In the genomic region with DNA sequence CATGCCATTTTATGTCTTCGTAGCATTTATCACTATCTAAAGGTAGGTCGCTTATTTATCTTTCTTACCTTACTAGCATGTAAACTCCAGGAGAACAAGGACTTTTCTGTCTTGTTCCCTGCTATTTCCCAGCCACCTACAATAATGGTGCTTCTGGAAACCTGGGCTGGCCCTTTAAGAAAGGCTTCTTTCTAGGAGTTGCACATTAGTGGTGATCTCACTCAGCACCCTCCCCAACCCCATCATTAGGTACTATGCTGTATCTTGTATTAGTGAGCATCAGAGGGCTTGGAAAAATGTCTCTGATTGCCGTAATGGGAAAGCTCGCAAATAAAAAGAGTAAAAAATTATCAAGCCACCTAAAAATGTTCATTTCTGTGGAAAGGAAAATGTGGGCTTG, we compare ENCODE assay signal across 28 cellular contexts.
"Had no signal": no experiment of that assay in that cellular context is flagged by ENCODE, and none has a peak within 500 bp of the region (broad histone marks: within the 10 kb centered on the region; RNA-seq: fewer than 3 reads in every experiment).

No MANE protein-coding gene starts in this region.

- H3K4me3 ChIP-seq: ascending aorta, breast epithelium, cardiac muscle cell, colonic mucosa, dorsolateral prefrontal cortex, esophagus muscularis mucosa, gastrocnemius medialis, heart right ventricle had no signal

- H3K9me3 ChIP-seq: ascending aorta, breast epithelium, colonic mucosa, esophagus muscularis mucosa, gastrocnemius medialis, heart right ventricle had no signal

- H3K27me3 ChIP-seq: ascending aorta, breast epithelium, cardiac muscle cell, colonic mucosa, dorsolateral prefrontal cortex, esophagus muscularis mucosa, foreskin keratinocyte, gastrocnemius medialis, heart right ventricle had no signal

- H3K27ac ChIP-seq: ascending aorta, breast epithelium, cardiac muscle cell, colonic mucosa, dorsolateral prefrontal cortex, esophagus muscularis mucosa, foreskin keratinocyte, gastrocnemius medialis, heart right ventricle had no signal

- H3K36me3 ChIP-seq: ascending aorta, breast epithelium, cardiac muscle cell, colonic mucosa, gastrocnemius medialis had no signal

- DNase-seq: activated CD4-positive, alpha-beta memory T cell treated with anti-CD3 and anti-CD28 coated beads for 36 hours; activated CD4-positive, alpha-beta T cell treated with anti-CD3 and anti-CD28 coated beads for 36 hours; activated CD4-positive, alpha-beta T cell treated with anti-CD3 and anti-CD28 coated beads, Interleukin-2, amount 10 ng/mL, durations not matched to agents 24 days and 14 days; activated CD4-positive, CD25-positive, alpha-beta regulatory T cell; activated CD4-positive, CD25-positive, alpha-beta regulatory T cell treated with anti-CD3 and anti-CD28 coated beads, Interleukin-2, amount 50 U/mL, for 72 hours; activated CD8-positive, alpha-beta memory T cell treated with anti-CD3 and anti-CD28 coated beads, Interleukin-2, amount 10 ng/mL, durations not matched to agents 7 days and 5 days; activated CD8-positive, alpha-beta memory T cell treated with anti-CD3 and anti-CD28 coated beads, Interleukin-2, amount 50 U/mL, for 4 hours; activated CD8-positive, alpha-beta T cell treated with anti-CD3 and anti-CD28 coated beads, Interleukin-2, amount 10 ng/mL, durations not matched to agents 7 days and 5 days; activated gamma-delta T cell; activated naive CD4-positive, alpha-beta T cell; activated naive CD4-positive, alpha-beta T cell treated with anti-CD3 and anti-CD28 coated beads, Interleukin-2, amount 10 ng/mL, durations not matched to agents 7 days and 5 days; activated naive CD8-positive, alpha-beta T cell treated with anti-CD3 and anti-CD28 coated beads, Interleukin-2, amount 10 ng/mL, durations not matched to agents 7 days and 5 days; activated T-cell treated with anti-CD3 and anti-CD28 coated beads, Interleukin-2, amount 50 U/mL, for 24 hours; activated T-cell treated with anti-CD3 and anti-CD28 coated beads, Interleukin-2, amount 50 U/mL, for 72 hours; central memory CD4-positive, alpha-beta T cell; cerebellar nuclear complex; colonic mucosa; dorsolateral prefrontal cortex; effector memory CD4-positive, alpha-beta T cell; endodermal cell; foreskin keratinocyte; gastrocnemius medialis; heart right ventricle; T-helper 2 cell had no signal
